ENCODE assay signal across 7 cellular contexts in the genomic region with DNA sequence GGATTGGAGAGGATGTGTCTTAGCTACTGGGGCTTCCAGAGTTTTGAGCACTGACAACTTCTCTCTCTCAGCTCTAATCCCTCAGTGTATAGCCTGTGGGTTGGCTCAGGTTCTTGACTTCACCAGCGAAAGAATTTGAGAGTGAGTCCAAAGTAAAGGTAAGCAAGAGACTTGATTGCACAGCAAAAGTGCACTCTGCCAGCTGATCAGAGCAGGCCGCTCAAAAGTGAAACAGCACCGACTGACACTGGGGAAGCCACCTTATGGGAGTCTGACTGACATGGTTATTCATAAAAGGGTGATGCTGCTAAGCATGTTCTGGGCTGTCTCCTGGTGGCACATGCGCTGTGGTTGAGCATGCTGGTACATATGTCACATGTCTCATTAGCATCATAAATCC.
"Had no signal": no experiment of that assay in that cellular context is flagged by ENCODE, and none has a peak within 500 bp of the region (broad histone marks: within the 10 kb centered on the region; RNA-seq: fewer than 3 reads in every experiment).

No MANE protein-coding gene starts in this region.

- H3K9me3 ChIP-seq: HAP-1 had no signal

- H2AFZ ChIP-seq: GM23248 had no signal

- DNase-seq: GM23248, GOT3, H7, HFFc6, KBM-7 had no signal

- ATAC-seq: HCT116 had no signal

- H3K36me3 ChIP-seq: HAP-1 had no signal

- H3K4me1 ChIP-seq: HAP-1 had no signal

- H3K27ac ChIP-seq: GM23248 had no signal

- H3K4me3 ChIP-seq: GM23248, HAP-1 had no signal

- H3K9ac ChIP-seq: GM23248 had no signal
